Comparison of ENCODE assay signal across 8 cellular contexts in the genomic region with DNA sequence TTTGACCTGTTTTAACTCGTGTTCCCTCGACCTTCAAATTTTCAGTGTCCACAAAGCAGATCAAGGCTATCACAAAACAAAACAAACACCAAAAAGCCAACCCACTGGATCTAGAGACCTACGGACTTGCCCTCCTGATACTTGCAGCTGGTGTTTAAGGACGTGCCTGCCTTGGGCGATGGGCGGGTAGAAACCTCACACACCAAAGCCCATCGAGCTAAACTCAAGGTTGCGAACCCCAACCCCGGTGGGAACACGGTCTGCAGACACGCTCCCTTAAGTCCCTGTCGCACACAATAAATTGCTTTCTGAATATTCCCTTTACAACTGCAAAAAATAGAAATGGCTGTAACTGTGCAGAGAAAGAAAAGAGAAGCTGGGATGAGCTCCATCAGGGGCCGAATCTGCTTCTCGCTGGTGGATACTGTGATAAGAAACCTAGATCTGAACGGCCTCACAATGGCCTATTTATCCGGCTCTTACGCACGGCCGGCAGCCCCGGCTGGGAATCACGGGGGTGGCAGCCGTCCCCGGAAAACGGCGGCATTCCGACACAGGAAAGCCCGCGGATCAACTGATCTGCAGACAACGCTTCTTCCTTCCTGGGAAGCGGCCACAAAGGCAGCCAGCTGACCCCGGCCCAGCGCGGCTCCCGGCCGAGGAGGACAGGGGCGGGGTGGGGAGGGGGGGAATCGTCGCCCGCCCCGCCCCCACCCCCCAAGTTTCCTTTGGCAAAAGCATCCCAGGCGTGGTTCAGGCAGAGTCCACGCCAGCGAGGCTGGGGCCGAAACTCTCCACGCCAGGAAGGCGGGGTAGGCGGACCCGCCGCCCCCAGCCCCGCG.
DNase-seq lines count a peak whose midpoint lies in the region; ATAC-seq and TF ChIP-seq lines count a peak whose summit lies in the region.

No MANE protein-coding gene starts in this region.

- ATAC-seq in GM19023 (IDR thresholded peaks at IDR 0.05; ENCODE audit: unreplicated experiment) (peak; percentile 40), left cardiac atrium (peak; percentile 80 to 85), omental fat pad (ENCODE audit: low FRiP score) (peak; percentile 38)

- intact Hi-C loops in adrenal gland (cut with DNase I) (loop anchor here in 1 of 2 donors (10.0 kb wide), 1 partner anchor 206 kb away; no protein-coding TSS in a partner anchor), left cardiac atrium (cut with DNase I) (no loop called here)

- H3K27me3 ChIP-seq in ACC112 (ENCODE audit: insufficient read depth, low read length) (no peaks in the 10 kb centered on the region), adrenal gland (no peaks in the 10 kb centered on the region)

- H3K9me3 ChIP-seq in adrenal gland (replicated peaks in 1 of 3) = no peaks in the 10 kb centered on the region

- DNase-seq in NCI-H69 (lab: John Stamatoyannopoulos, UW) (peak; percentile 37), adrenal gland (peak; percentile 58 to 80 (median 72)), left cardiac atrium (peak; percentile 79), omental fat pad (ENCODE audit: low spot score) (no peak), T1000 (lab: John Stamatoyannopoulos, UW) (no peak), OCI-M2 (lab: John Stamatoyannopoulos, UW; ENCODE audit: unreplicated experiment) (no peak)

- no peak overlapping the region for H3K27ac ChIP-seq in ACC112 (ENCODE audit: low read depth, low read length)
- H3K27ac ChIP-seq in adrenal gland = peak overlapping the region; percentile 56 to 93 (median 86)

- no peaks in the 10 kb centered on the region for H3K79me2 ChIP-seq in ACC112 (ENCODE audit: control insufficient read depth, insufficient read depth, low read length, unreplicated experiment)

- WGBS in adrenal gland, 4 donors = 4 to 11% (median 8%) methylated on average over 14 to 51 of the region's 51 CpGs

- peak in 1 of 2 donors; percentile 57 for TF ChIP-seq POLR2A in adrenal gland (IDR thresholded peaks at IDR 0.05)

- no peaks in the 10 kb centered on the region for H3K36me3 ChIP-seq in ACC112 (ENCODE audit: insufficient read depth, low read length)
- no peaks in the 10 kb centered on the region for H3K36me3 ChIP-seq in adrenal gland (replicated peaks in 1 of 2)

- H3K4me3 ChIP-seq in ACC112 (ENCODE audit: low read depth, low read length) (peak overlapping the region; percentile 77), adrenal gland (peak overlapping the region in 3 of 4 donors; percentile 46 to 75 (median 61))

- H2AFZ ChIP-seq in ACC112 (ENCODE audit: low read length, unreplicated experiment) = peak overlapping the region; percentile 87

- TF ChIP-seq CTCF in adrenal gland (IDR thresholded peaks at IDR 0.05) (no peak), omental fat pad (IDR thresholded peaks at IDR 0.05) (no peak)

- H3K4me1 ChIP-seq in ACC112 (ENCODE audit: control insufficient read depth, insufficient read depth, low read length, unreplicated experiment) (peaks cover 9% of the 10 kb centered on the region), adrenal gland (replicated peaks in 1 of 2) (peaks cover 18 to 42% of the 10 kb centered on the region in 2 donors)

Comparison
In these comparisons a context has a peak if more than half of its experiments do, and no peak if none do; other contexts are left out.
1. DNase-seq: peak in NCI-H69 (single experiment), adrenal gland (7 of 7) and left cardiac atrium (single experiment); none in omental fat pad (single experiment), T1000 (single experiment) and OCI-M2 (single experiment).
2. Peak in every context shown above with its lines, with median percentiles within 50 percentile points of each other: ATAC-seq.